ENCODE assay signal across 21 cellular contexts in genomic region chr19:45356760-45357444, GRCh38. TPM values are rescaled to one million over a fixed set of nuclear protein-coding genes. Genes with fewer than 3 reads are reported as not detected.
"Had no signal": no experiment of that assay in that cellular context is flagged by ENCODE, and none has a peak within 500 bp of the region (broad histone marks: within the 10 kb centered on the region; RNA-seq: fewer than 3 reads in every experiment).

No MANE protein-coding gene starts in this region.

- ATAC-seq: activated T-helper 17 cell treated with anti-CD3 and anti-CD28 coated beads, Interleukin-2, amount 50 U/mL, for 72 hours; natural killer cell; psoas muscle; sciatic nerve; stimulated activated naive B cell treated with anti-CD40 and anti-IgM and Interleukin-4, amounts not matched to agents 10 μg/mL and 1 μg/mL and 100 μg/mL, for 72 hours had no signal

- H3K9me3 Mint-ChIP-seq: activated B cell treated with CpG ODN at 0.5 μM for 24 hours; activated CD4-positive, alpha-beta T cell treated with anti-CD3 and anti-CD28 coated beads, Interleukin-2, amount 10 ng/mL, durations not matched to agents 7 days and 5 days; activated naive CD4-positive, alpha-beta T cell treated with anti-CD3 and anti-CD28 coated beads for 36 hours; activated T-helper 17 cell treated with anti-CD3 and anti-CD28 coated beads, Interleukin-2, amount 50 U/mL, for 72 hours; natural killer cell; stimulated activated naive B cell treated with anti-CD40 and anti-IgM and Interleukin-4, amounts not matched to agents 10 μg/mL and 1 μg/mL and 100 μg/mL, for 72 hours; T-helper 1 cell treated with Interleukin-12 subunit alpha and Interleukin-12 subunit beta and Interleukin-4 antibody, amounts not matched to agents 30 μg/mL and 1 μg/mL, for 36 hours had no signal

- H3K4me1 ChIP-seq: esophagus squamous epithelium, psoas muscle, spleen, tibial nerve, vagina had no signal

- H3K36me3 Mint-ChIP-seq: natural killer cell had no signal

- H3K9me3 ChIP-seq: esophagus squamous epithelium, psoas muscle, spleen, tibial nerve, vagina had no signal

- H3K4me1 Mint-ChIP-seq: activated B cell treated with CpG ODN at 0.5 μM for 24 hours; activated T-helper 17 cell treated with anti-CD3 and anti-CD28 coated beads, Interleukin-2, amount 50 U/mL, for 72 hours; stimulated activated naive B cell treated with anti-CD40 and anti-IgM and Interleukin-4, amounts not matched to agents 10 μg/mL and 1 μg/mL and 100 μg/mL, for 72 hours had no signal

- H3K4me3 ChIP-seq: cardiac muscle cell, esophagus squamous epithelium, psoas muscle, spleen, tibial nerve, vagina had no signal

- H3K27ac ChIP-seq: cardiac muscle cell, esophagus squamous epithelium, psoas muscle, spleen, tibial nerve, vagina had no signal

- H3K4me3 Mint-ChIP-seq: activated B cell treated with CpG ODN at 0.5 μM for 24 hours; activated CD4-positive, alpha-beta T cell treated with anti-CD3 and anti-CD28 coated beads, Interleukin-2, amount 10 ng/mL, durations not matched to agents 7 days and 5 days; activated naive CD4-positive, alpha-beta T cell treated with anti-CD3 and anti-CD28 coated beads for 36 hours; activated T-helper 17 cell treated with anti-CD3 and anti-CD28 coated beads, Interleukin-2, amount 50 U/mL, for 72 hours; natural killer cell; stimulated activated naive B cell treated with anti-CD40 and anti-IgM and Interleukin-4, amounts not matched to agents 10 μg/mL and 1 μg/mL and 100 μg/mL, for 72 hours; T-helper 1 cell treated with Interleukin-12 subunit alpha and Interleukin-12 subunit beta and Interleukin-4 antibody, amounts not matched to agents 30 μg/mL and 1 μg/mL, for 36 hours had no signal

- H3K27ac Mint-ChIP-seq: activated B cell treated with CpG ODN at 0.5 μM for 24 hours; activated CD4-positive, alpha-beta T cell treated with anti-CD3 and anti-CD28 coated beads, Interleukin-2, amount 10 ng/mL, durations not matched to agents 7 days and 5 days; activated naive CD4-positive, alpha-beta T cell treated with anti-CD3 and anti-CD28 coated beads for 36 hours; activated T-helper 17 cell treated with anti-CD3 and anti-CD28 coated beads, Interleukin-2, amount 50 U/mL, for 72 hours; natural killer cell; stimulated activated naive B cell treated with anti-CD40 and anti-IgM and Interleukin-4, amounts not matched to agents 10 μg/mL and 1 μg/mL and 100 μg/mL, for 72 hours; T-helper 1 cell treated with Interleukin-12 subunit alpha and Interleukin-12 subunit beta and Interleukin-4 antibody, amounts not matched to agents 30 μg/mL and 1 μg/mL, for 36 hours had no signal

- DNase-seq: activated B cell treated with CpG ODN at 0.5 μM for 24 hours; activated CD4-positive, alpha-beta T cell treated with anti-CD3 and anti-CD28 coated beads, Interleukin-2, amount 10 ng/mL, durations not matched to agents 7 days and 5 days; activated CD8-positive, alpha-beta memory T cell treated with anti-CD3 and anti-CD28 coated beads for 24 hours; activated naive CD4-positive, alpha-beta T cell treated with anti-CD3 and anti-CD28 coated beads for 36 hours; esophagus squamous epithelium; foreskin fibroblast; head of caudate nucleus; natural killer cell; psoas muscle; spleen; stimulated activated CD4-positive, alpha-beta T cell treated with anti-CD3 and anti-CD28 coated beads, Interleukin-1b, Interleukin-23, amount 100 ng/mL, for 48 hours; stimulated activated naive B cell treated with anti-CD40 and anti-IgM and Interleukin-4, amounts not matched to agents 10 μg/mL and 1 μg/mL and 100 μg/mL, for 72 hours had no signal

- H3K27me3 ChIP-seq: cardiac muscle cell, esophagus squamous epithelium, spleen, tibial nerve, vagina had no signal

- H3K27me3 Mint-ChIP-seq: activated B cell treated with CpG ODN at 0.5 μM for 24 hours; activated CD4-positive, alpha-beta T cell treated with anti-CD3 and anti-CD28 coated beads, Interleukin-2, amount 10 ng/mL, durations not matched to agents 7 days and 5 days; activated T-helper 17 cell treated with anti-CD3 and anti-CD28 coated beads, Interleukin-2, amount 50 U/mL, for 72 hours; stimulated activated naive B cell treated with anti-CD40 and anti-IgM and Interleukin-4, amounts not matched to agents 10 μg/mL and 1 μg/mL and 100 μg/mL, for 72 hours had no signal

RNA-seq across cellular contexts. Expression of gene KLC3, which starts 16.4 kb away (rescaled TPM):
- total RNA-seq: activated B cell treated with CpG ODN at 0.5 μM for 24 hours; activated CD4-positive, alpha-beta T cell treated with anti-CD3 and anti-CD28 coated beads, Interleukin-2, amount 10 ng/mL, durations not matched to agents 7 days and 5 days; activated naive CD4-positive, alpha-beta T cell treated with anti-CD3 and anti-CD28 coated beads for 36 hours; natural killer cell; sciatic nerve; subcutaneous adipose tissue; tibial nerve had no signal

RNA-seq across cellular contexts. Expression of gene CKM, which starts 34.2 kb away (rescaled TPM):
- total RNA-seq: activated B cell treated with CpG ODN at 0.5 μM for 24 hours; activated CD4-positive, alpha-beta T cell treated with anti-CD3 and anti-CD28 coated beads, Interleukin-2, amount 10 ng/mL, durations not matched to agents 7 days and 5 days; activated naive CD4-positive, alpha-beta T cell treated with anti-CD3 and anti-CD28 coated beads for 36 hours; activated T-helper 17 cell treated with anti-CD3 and anti-CD28 coated beads, Interleukin-2, amount 50 U/mL, for 72 hours; astrocyte; esophagus squamous epithelium; mucosa of gallbladder; natural killer cell; sciatic nerve; subcutaneous adipose tissue; vagina had no signal
